16 cellular contexts compared by ENCODE assay signal in genomic region chr15:69753867-69754266, GRCh38.
DNase-seq lines count a peak whose midpoint lies in the region; ATAC-seq and TF ChIP-seq lines count a peak whose summit lies in the region.
"Had no signal": no experiment of that assay in that cellular context is flagged by ENCODE, and none has a peak within 500 bp of the region (broad histone marks: within the 10 kb centered on the region; RNA-seq: fewer than 3 reads in every experiment).

No MANE protein-coding gene starts in this region.

- intact Hi-C loops in activated CD4-positive, alpha-beta memory T cell treated with anti-CD3 and anti-CD28 coated beads for 36 hours (cut with micrococcal nuclease) = loop anchor here (2.0 to 10.0 kb wide), 3 partner anchors 269 to 501 kb away; no protein-coding TSS in a partner anchor
- intact Hi-C loops in natural killer cell (cut with micrococcal nuclease) = no loop called here
- intact Hi-C loops in left ventricle myocardium inferior (cut with micrococcal nuclease) = no loop called here

- no peak overlapping the region for H3K4me3 Mint-ChIP-seq in activated CD4-positive, alpha-beta memory T cell treated with anti-CD3 and anti-CD28 coated beads for 36 hours
- no peak overlapping the region for H3K4me3 Mint-ChIP-seq in activated CD4-positive, alpha-beta memory T cell treated with anti-CD3 and anti-CD28 coated beads, Interleukin-2, amount 10 ng/mL, durations not matched to agents 7 days and 5 days
- H3K4me3 Mint-ChIP-seq in natural killer cell treated with Interleukin-12 subunit alpha and Interleukin-12 subunit beta and Interleukin-15 and Interleukin-18, amount 100 ng/mL, for 72 hours = peak overlapping the region; percentile 80
- H3K4me3 Mint-ChIP-seq in natural killer cell = no peak overlapping the region
- H3K4me3 Mint-ChIP-seq: GM23338, H9 had no signal

- H3K36me3 ChIP-seq in neutrophil (no peaks in the 10 kb centered on the region), left ventricle myocardium inferior (no peaks in the 10 kb centered on the region)

- no peak for ATAC-seq in natural killer cell treated with Interleukin-12 subunit alpha and Interleukin-12 subunit beta and Interleukin-15 and Interleukin-18, amount 100 ng/mL, for 72 hours
- ATAC-seq in natural killer cell = no peak
- ATAC-seq: GM12878, GM23338 had no signal

- H3K36me3 Mint-ChIP-seq in activated CD4-positive, alpha-beta memory T cell treated with anti-CD3 and anti-CD28 coated beads for 36 hours = peaks cover 20% of the 10 kb centered on the region
- peaks cover 55% of the 10 kb centered on the region for H3K36me3 Mint-ChIP-seq in activated CD4-positive, alpha-beta memory T cell treated with anti-CD3 and anti-CD28 coated beads, Interleukin-2, amount 10 ng/mL, durations not matched to agents 7 days and 5 days (ENCODE audit: low read depth)
- peaks cover 33% of the 10 kb centered on the region for H3K36me3 Mint-ChIP-seq in natural killer cell treated with Interleukin-12 subunit alpha and Interleukin-12 subunit beta and Interleukin-15 and Interleukin-18, amount 100 ng/mL, for 72 hours
- peaks cover 17% of the 10 kb centered on the region for H3K36me3 Mint-ChIP-seq in natural killer cell

- DNase-seq in activated CD4-positive, alpha-beta memory T cell treated with anti-CD3 and anti-CD28 coated beads for 36 hours = no peak
- DNase-seq in activated CD4-positive, alpha-beta memory T cell treated with anti-CD3 and anti-CD28 coated beads, Interleukin-2, amount 10 ng/mL, durations not matched to agents 7 days and 5 days = no peak
- no peak for DNase-seq in natural killer cell treated with Interleukin-12 subunit alpha and Interleukin-12 subunit beta and Interleukin-15 and Interleukin-18, amount 100 ng/mL, for 72 hours (ENCODE audit: low spot score)
- no peak for DNase-seq in natural killer cell
- DNase-seq in NCI-H524 (lab: John Stamatoyannopoulos, UW) = peak; percentile 62 to 84
- DNase-seq in HCEC 1CT = no peak
- DNase-seq in left ventricle myocardium inferior = no peak
- DNase-seq: 8988T; AML-193; C1 segment of cervical spinal cord; CD4-positive, alpha-beta memory T cell; DMS79; H9 had no signal

- H3K9me3 Mint-ChIP-seq in activated CD4-positive, alpha-beta memory T cell treated with anti-CD3 and anti-CD28 coated beads for 36 hours = peaks cover 15% of the 10 kb centered on the region
- peaks cover 41% of the 10 kb centered on the region for H3K9me3 Mint-ChIP-seq in activated CD4-positive, alpha-beta memory T cell treated with anti-CD3 and anti-CD28 coated beads, Interleukin-2, amount 10 ng/mL, durations not matched to agents 7 days and 5 days
- H3K9me3 Mint-ChIP-seq in natural killer cell treated with Interleukin-12 subunit alpha and Interleukin-12 subunit beta and Interleukin-15 and Interleukin-18, amount 100 ng/mL, for 72 hours = peaks cover 5% of the 10 kb centered on the region
- H3K9me3 Mint-ChIP-seq in natural killer cell = peaks cover 0 to 9% of the 10 kb centered on the region in 2 donors

- CTCF ChIA-PET in activated CD4-positive, alpha-beta memory T cell treated with anti-CD3 and anti-CD28 coated beads for 36 hours (lab: Charles Lee) = interaction anchor here (1.1 to 2.4 kb wide), 3 partner anchors 9 to 734 kb away, joined by 3 to 8 read pairs (median 3); no protein-coding TSS in a partner anchor
- CTCF ChIA-PET in activated CD4-positive, alpha-beta memory T cell treated with anti-CD3 and anti-CD28 coated beads, Interleukin-2, amount 10 ng/mL, durations not matched to agents 7 days and 5 days (lab: Charles Lee) = interaction anchor here (1.3 to 2.0 kb wide), 2 partner anchors 24 to 344 kb away, joined by 3 to 9 read pairs; partner anchors contain the start of gene TLE3

- peaks cover 88% of the 10 kb centered on the region for H3K4me1 Mint-ChIP-seq in activated CD4-positive, alpha-beta memory T cell treated with anti-CD3 and anti-CD28 coated beads for 36 hours (ENCODE audit: low read depth)
- peaks cover 57% of the 10 kb centered on the region for H3K4me1 Mint-ChIP-seq in activated CD4-positive, alpha-beta memory T cell treated with anti-CD3 and anti-CD28 coated beads, Interleukin-2, amount 10 ng/mL, durations not matched to agents 7 days and 5 days
- H3K4me1 Mint-ChIP-seq in natural killer cell treated with Interleukin-12 subunit alpha and Interleukin-12 subunit beta and Interleukin-15 and Interleukin-18, amount 100 ng/mL, for 72 hours (ENCODE audit: low read depth in 2 of 2) = peaks cover 70 to 93% of the 10 kb centered on the region in 2 donors
- peaks cover 56 to 57% of the 10 kb centered on the region in 2 donors for H3K4me1 Mint-ChIP-seq in natural killer cell

- POLR2A ChIA-PET in activated CD4-positive, alpha-beta memory T cell treated with anti-CD3 and anti-CD28 coated beads for 36 hours (lab: Charles Lee) = no interaction called here
- POLR2A ChIA-PET in activated CD4-positive, alpha-beta memory T cell treated with anti-CD3 and anti-CD28 coated beads, Interleukin-2, amount 10 ng/mL, durations not matched to agents 7 days and 5 days (lab: Charles Lee) = interaction anchor here (0.8 to 10.6 kb wide), 5 partner anchors 10 to 751 kb away, joined by 3 to 144 read pairs (median 7); partner anchors contain the start of gene TLE3

- H3K27ac Mint-ChIP-seq in activated CD4-positive, alpha-beta memory T cell treated with anti-CD3 and anti-CD28 coated beads for 36 hours = peak overlapping the region; percentile 80
- no peak overlapping the region for H3K27ac Mint-ChIP-seq in activated CD4-positive, alpha-beta memory T cell treated with anti-CD3 and anti-CD28 coated beads, Interleukin-2, amount 10 ng/mL, durations not matched to agents 7 days and 5 days
- no peak overlapping the region for H3K27ac Mint-ChIP-seq in natural killer cell treated with Interleukin-12 subunit alpha and Interleukin-12 subunit beta and Interleukin-15 and Interleukin-18, amount 100 ng/mL, for 72 hours
- no peak overlapping the region for H3K27ac Mint-ChIP-seq in natural killer cell
- H3K27ac Mint-ChIP-seq: GM23338, H9 had no signal

- peak overlapping the region; percentile 98 for H3K27ac ChIP-seq in neutrophil
- no peak overlapping the region for H3K27ac ChIP-seq in left ventricle myocardium inferior (replicated peaks)

- peaks cover 10% of the 10 kb centered on the region for H3K27me3 Mint-ChIP-seq in activated CD4-positive, alpha-beta memory T cell treated with anti-CD3 and anti-CD28 coated beads for 36 hours
- peaks cover 23% of the 10 kb centered on the region for H3K27me3 Mint-ChIP-seq in activated CD4-positive, alpha-beta memory T cell treated with anti-CD3 and anti-CD28 coated beads, Interleukin-2, amount 10 ng/mL, durations not matched to agents 7 days and 5 days
- peaks cover 13 to 14% of the 10 kb centered on the region in 2 donors for H3K27me3 Mint-ChIP-seq in natural killer cell treated with Interleukin-12 subunit alpha and Interleukin-12 subunit beta and Interleukin-15 and Interleukin-18, amount 100 ng/mL, for 72 hours
- H3K27me3 Mint-ChIP-seq in natural killer cell (ENCODE audit: low read depth in 2 of 2) = peaks cover 65 to 82% of the 10 kb centered on the region in 2 donors

- H3K4me1 ChIP-seq in neutrophil (ENCODE audit: control insufficient read depth in 1 of 2, insufficient read depth in 1 of 2, low read depth in 1 of 2, low read length in 1 of 2) = peaks cover 78 to 100% of the 10 kb centered on the region in 2 experiments
- H3K4me1 ChIP-seq in left ventricle myocardium inferior = no peaks in the 10 kb centered on the region

- H3K9me3 ChIP-seq in neutrophil = no peaks in the 10 kb centered on the region
- H3K9me3 ChIP-seq in left ventricle myocardium inferior (replicated peaks) = peaks cover 5% of the 10 kb centered on the region

- TF ChIP-seq CTCF in natural killer cell (IDR thresholded peaks at IDR 0.05) = no peak
- no peak for TF ChIP-seq CTCF in neutrophil (IDR thresholded peaks at IDR 0.05)
- no peak for TF ChIP-seq CTCF in left ventricle myocardium inferior (IDR thresholded peaks at IDR 0.05; ENCODE audit: borderline replicate concordance)

- H3K27me3 ChIP-seq in neutrophil (no peaks in the 10 kb centered on the region), left ventricle myocardium inferior (ENCODE audit: low read depth) (peaks cover 55% of the 10 kb centered on the region)

- H3K4me3 ChIP-seq in neutrophil (ENCODE audit: low read depth in 1 of 2, low read length in 1 of 2) (peak overlapping the region; percentile 36 to 66), left ventricle myocardium inferior (no peak overlapping the region)
- H3K4me3 ChIP-seq: GM12878, GM23338 had no signal

Comparison
In these comparisons a context has a peak if more than half of its experiments do, and no peak if none do; other contexts are left out.
1. DNase-seq: peak in NCI-H524 (2 of 2); none in activated CD4-positive, alpha-beta memory T cell treated with anti-CD3 and anti-CD28 coated beads for 36 hours (single experiment), activated CD4-positive, alpha-beta memory T cell treated with anti-CD3 and anti-CD28 coated beads, Interleukin-2, amount 10 ng/mL, durations not matched to agents 7 days and 5 days (single experiment), natural killer cell treated with Interleukin-12 subunit alpha and Interleukin-12 subunit beta and Interleukin-15 and Interleukin-18, amount 100 ng/mL, for 72 hours (single experiment), natural killer cell (single experiment), HCEC 1CT (single experiment) and left ventricle myocardium inferior (single experiment).